ENCODE assay signal across 12 cellular contexts in genomic region chr5:160802567-160802966, GRCh38. TPM values are rescaled to one million over a fixed set of nuclear protein-coding genes. Genes with fewer than 3 reads are reported as not detected.
A peak's percentile ranks its signal among the peaks of the same experiment; 100 is the strongest.
DNase-seq lines count a peak whose midpoint lies in the region; ATAC-seq, FAIRE-seq and TF ChIP-seq lines count a peak whose summit lies in the region.
"Had no signal": no experiment of that assay in that cellular context is flagged by ENCODE, and none has a peak within 500 bp of the region (broad histone marks: within the 10 kb centered on the region; RNA-seq: fewer than 3 reads in every experiment).

No MANE protein-coding gene starts in this region.

- peak in 1 of 2 experiments; percentile 59; a peak in 2 of 4 replicates for TF ChIP-seq CTCF in GM23338 (conservative IDR thresholded peaks at IDR 0.05; ENCODE audit: low read depth in 2 of 2)
- TF ChIP-seq CTCF in bronchial epithelial cell (IDR thresholded peaks at IDR 0.05; ENCODE audit: insufficient read depth, low read length, severe bottlenecking): peak; percentile 33
- TF ChIP-seq CTCF in nephron (IDR thresholded peaks at IDR 0.05; ENCODE audit: unreplicated experiment in 3 of 3): peak; percentile 23 to 40 (median 30)

- H3K79me2 ChIP-seq in GM23338 (replicated peaks; ENCODE audit: insufficient read depth): no peaks in the 10 kb centered on the region

- H3K4me3 Mint-ChIP-seq in GM23338 (no peak overlapping the region), nephron (no peak overlapping the region)

- no peaks in the 10 kb centered on the region for H3K27me3 ChIP-seq in GM23338 (ENCODE audit: insufficient read depth)
- no peaks in the 10 kb centered on the region for H3K27me3 ChIP-seq in bronchial epithelial cell (ENCODE audit: control insufficient read depth, insufficient read depth, low read length)
- H3K27me3 ChIP-seq in MG63: 0 out of 2 replicates have a peak, but pooled peaks cover 2% of the 10 kb centered on the region

- H3K4me1 Mint-ChIP-seq in GM23338 (no peaks in the 10 kb centered on the region), nephron (no peaks in the 10 kb centered on the region)

- 0 out of 2 replicates have a peak, but pooled peaks cover 3% of the 10 kb centered on the region for H3K4me1 ChIP-seq in GM23338 (ENCODE audit: insufficient read depth)

- in situ Hi-C loops in G401 (cut with HindIII; ENCODE audit: low sequenced_read_pairs): no loop called here

- H3K36me3 Mint-ChIP-seq in GM23338 (ENCODE audit: low read depth) (no peaks in the 10 kb centered on the region), nephron (ENCODE audit: low read depth) (no peaks in the 10 kb centered on the region)

- no peaks in the 10 kb centered on the region for H3F3A ChIP-seq in GM23338 (replicated peaks; ENCODE audit: low read depth)

- no peak for FAIRE-seq in bronchial epithelial cell (lab: Jason Lieb, UNC)

- no peaks in the 10 kb centered on the region for H3K36me3 ChIP-seq in GM23338 (ENCODE audit: insufficient read depth)
- no peaks in the 10 kb centered on the region for H3K36me3 ChIP-seq in bronchial epithelial cell (ENCODE audit: control insufficient read depth, insufficient read depth, low read length)
- no peaks in the 10 kb centered on the region for H3K36me3 ChIP-seq in MG63

- H3K27ac Mint-ChIP-seq in GM23338 (no peak overlapping the region), nephron (no peak overlapping the region)

- H3K27ac ChIP-seq in GM23338 (ENCODE audit: low read depth): no peak overlapping the region

- H3K4me3 ChIP-seq in GM23338: no peak overlapping the region
- no peak overlapping the region for H3K4me3 ChIP-seq in bronchial epithelial cell (ENCODE audit: low read depth, low read length)
- no peak overlapping the region for H3K4me3 ChIP-seq in MG63

- H4K20me1 ChIP-seq in GM23338 (replicated peaks; ENCODE audit: insufficient read depth): no peaks in the 10 kb centered on the region

- H2AFZ ChIP-seq in GM23338: peak overlapping the region; percentile 66; the same call in 1 of the 2 replicates

- H3K9me2 ChIP-seq in GM23338 (ENCODE audit: insufficient read depth): no peaks in the 10 kb centered on the region

- no peaks in the 10 kb centered on the region for H3K27me3 Mint-ChIP-seq in GM23338 (ENCODE audit: insufficient read depth, low read depth, poor library complexity)
- peaks cover 8% of the 10 kb centered on the region for H3K27me3 Mint-ChIP-seq in nephron (ENCODE audit: low read depth)

- H3K4me2 ChIP-seq in GM23338: no peak overlapping the region

- DNase-seq in G401 (ENCODE audit: low spot score) (peak; percentile 84), GM23338 (ENCODE audit: low spot score) (no peak), bronchial epithelial cell (ENCODE audit: low read depth) (peak; percentile 8), MG63 (no peak), kidney glomerular epithelial cell (lab: John Stamatoyannopoulos, UW) (no peak)
- DNase-seq: activated CD8-positive, alpha-beta memory T cell treated with anti-CD3 and anti-CD28 coated beads for 24 hours; DMS79 treated with DMSO at 0.1 percent for 48 hours; effector memory CD4-positive, alpha-beta T cell; NCI-H2029 treated with DMSO at 0.1 percent for 48 hours had no signal

- no peaks in the 10 kb centered on the region for H3K9me3 Mint-ChIP-seq in GM23338
- no peaks in the 10 kb centered on the region for H3K9me3 Mint-ChIP-seq in nephron

- ATAC-seq in GM23338 (no peak), GM19463 (IDR thresholded peaks at IDR 0.05; ENCODE audit: unreplicated experiment) (no peak), HG02759 (IDR thresholded peaks at IDR 0.05; ENCODE audit: unreplicated experiment) (no peak)

- no peaks in the 10 kb centered on the region for H3K9me3 ChIP-seq in MG63

TF ChIP-seq in GM23338, 12 proteins besides CTCF, POLR2A, EP300 and RAD21:
- TF ChIP-seq ZNF114 (CRISPR knock-in tag; IDR thresholded peaks at IDR 0.05) (no peak), POLR2AphosphoS5 (IDR thresholded peaks at IDR 0.05; ENCODE audit: low read depth) (no peak), NANOG (IDR thresholded peaks at IDR 0.05; ENCODE audit: borderline replicate concordance) (no peak), ZNF462 (CRISPR knock-in tag; IDR thresholded peaks at IDR 0.05) (no peak), EZH2phosphoT487 (IDR thresholded peaks at IDR 0.05; ENCODE audit: unreplicated experiment) (no peak)
- TF ChIP-seq, protein P1, sequence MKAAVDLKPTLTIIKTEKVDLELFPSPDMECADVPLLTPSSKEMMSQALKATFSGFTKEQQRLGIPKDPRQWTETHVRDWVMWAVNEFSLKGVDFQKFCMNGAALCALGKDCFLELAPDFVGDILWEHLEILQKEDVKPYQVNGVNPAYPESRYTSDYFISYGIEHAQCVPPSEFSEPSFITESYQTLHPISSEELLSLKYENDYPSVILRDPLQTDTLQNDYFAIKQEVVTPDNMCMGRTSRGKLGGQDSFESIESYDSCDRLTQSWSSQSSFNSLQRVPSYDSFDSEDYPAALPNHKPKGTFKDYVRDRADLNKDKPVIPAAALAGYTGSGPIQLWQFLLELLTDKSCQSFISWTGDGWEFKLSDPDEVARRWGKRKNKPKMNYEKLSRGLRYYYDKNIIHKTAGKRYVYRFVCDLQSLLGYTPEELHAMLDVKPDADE (IDR thresholded peaks at IDR 0.05): no peak

RNA-seq across cellular contexts. Expression of gene ATP10B, which starts 49.4 kb away (rescaled TPM):
- not detected in 2 replicates for total RNA-seq in G401 (2014; rRNA removed; shearing (Covaris generic))
- total RNA-seq in GM23338 (2014; rRNA removed; shearing (Covaris generic)): 0.08 and 0.14 TPM in 2 replicates
- polyA plus RNA-seq in GM23338 (2016; fragmentation: Nextera tagmentation; extraction: Ambion mirVana): 0.10 and 0.11 TPM in 2 replicates
- total RNA-seq in bronchial epithelial cell: 1.3 and 12.4 TPM in 2 replicates
- not detected in 2 replicates for total RNA-seq in MG63 (2014; rRNA removed; shearing (Covaris generic); ENCODE audit: low replicate concordance)

Comparison
In these comparisons a context has a peak if more than half of its experiments do, and no peak if none do; other contexts are left out.
1. DNase-seq: peak in G401 (single experiment) and bronchial epithelial cell (single experiment); none in GM23338 (single experiment), MG63 (single experiment) and kidney glomerular epithelial cell (single experiment).